ENCODE assay signal across 6 cellular contexts in the genomic region with DNA sequence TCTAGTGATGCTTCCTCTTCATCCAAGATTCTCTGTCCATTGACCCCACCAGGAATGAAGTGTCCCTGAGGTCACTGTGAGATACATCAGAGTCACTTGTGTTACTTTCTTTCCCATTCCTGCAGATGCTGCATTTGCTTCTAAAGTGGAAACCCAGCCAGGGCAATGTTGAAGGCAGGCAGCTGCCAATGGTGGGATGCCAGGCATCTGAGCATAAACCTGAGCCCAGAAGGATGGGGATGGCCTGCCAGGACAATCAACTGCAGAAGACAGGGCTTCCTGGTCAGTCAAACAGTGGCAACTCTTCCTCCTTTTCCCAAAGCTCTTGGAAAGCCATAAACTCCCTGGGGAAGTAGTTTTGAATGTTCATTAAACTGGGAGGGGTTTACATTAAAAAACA.
"Had no signal": no experiment of that assay in that cellular context is flagged by ENCODE, and none has a peak within 500 bp of the region (broad histone marks: within the 10 kb centered on the region; RNA-seq: fewer than 3 reads in every experiment).

No MANE protein-coding gene starts in this region.

- H3K4me2 ChIP-seq: GM23338 had no signal

- H3K27ac Mint-ChIP-seq: GM23338 had no signal

- ATAC-seq: GM23338, K562 had no signal

- H2AFZ ChIP-seq: GM23338 had no signal

- FAIRE-seq: HTR-8/SVneo, K562 had no signal

- H3K4me3 ChIP-seq: GM23338, K562 had no signal

- H3K4me1 Mint-ChIP-seq: GM23338 had no signal

- H3K4me3 Mint-ChIP-seq: GM23338 had no signal

- DNase-seq: H7, HCEC 1CT, IMR-90 had no signal
